8 cellular contexts compared by ENCODE assay signal in genomic region chr5:142095035-142095434, GRCh38. TPM values are rescaled to one million over a fixed set of nuclear protein-coding genes. Genes with fewer than 3 reads are reported as not detected.
A peak's percentile ranks its signal among the peaks of the same experiment; 100 is the strongest.
DNase-seq lines count a peak whose midpoint lies in the region; ATAC-seq and TF ChIP-seq lines count a peak whose summit lies in the region.

No MANE protein-coding gene starts in this region.

- no peaks in the 10 kb centered on the region for H3K4me1 ChIP-seq in osteoblast (ENCODE audit: insufficient read depth, low read length)

- peak overlapping the region; percentile 41 for H2AFZ ChIP-seq in osteoblast (ENCODE audit: low read length)

- no peaks in the 10 kb centered on the region for H3K79me2 ChIP-seq in osteoblast (ENCODE audit: insufficient read depth, low read length)

- TF ChIP-seq CTCF in osteoblast (IDR thresholded peaks at IDR 0.05; ENCODE audit: extremely low read depth, low read depth, low read length) = no peak

- H4K20me1 ChIP-seq in osteoblast (ENCODE audit: insufficient read depth, low read length) = no peaks in the 10 kb centered on the region

- H3K4me3 Mint-ChIP-seq in activated T-helper 2 cell treated with anti-CD3 and anti-CD28 coated beads, Interferon-gamma antibody, Interleukin-2, Interleukin-4, amounts not matched to agents 10 μg/mL and 5 μg/mL and 100 μg/mL, durations not matched to agents 14 hours and 24 hours and 36 hours (ENCODE audit: low read depth) = peak overlapping the region; percentile 14

- H3K27me3 ChIP-seq in osteoblast (ENCODE audit: insufficient read depth, low read length) = no peaks in the 10 kb centered on the region

- peak; percentile 34 for DNase-seq in T-helper 22 cell (ENCODE audit: low read depth)
- no peak for DNase-seq in activated T-helper 2 cell treated with anti-CD3 and anti-CD28 coated beads, Interferon-gamma antibody, Interleukin-2, Interleukin-4, amounts not matched to agents 10 μg/mL and 5 μg/mL and 100 μg/mL, durations not matched to agents 14 hours and 24 hours and 36 hours (ENCODE audit: low spot score)
- no peak for DNase-seq in osteoblast (ENCODE audit: insufficient read length, low spot score, missing footprints)
- DNase-seq in stimulated activated naive CD4-positive, alpha-beta T cell treated with Interleukin-2 at 50 U/mL for 16 hours (lab: John Stamatoyannopoulos, UW) = peak; percentile 68
- no peak for DNase-seq in inferior parietal cortex (ENCODE audit: extremely low spot score)
- DNase-seq in superior temporal gyrus (ENCODE audit: extremely low spot score) = no peak
- no peak for DNase-seq in cerebellar nuclear complex (lab: John Stamatoyannopoulos, UW)

- peak overlapping the region; percentile 88 for H3K27ac Mint-ChIP-seq in activated T-helper 2 cell treated with anti-CD3 and anti-CD28 coated beads, Interferon-gamma antibody, Interleukin-2, Interleukin-4, amounts not matched to agents 10 μg/mL and 5 μg/mL and 100 μg/mL, durations not matched to agents 14 hours and 24 hours and 36 hours

- H3K4me3 ChIP-seq in osteoblast (ENCODE audit: insufficient read depth, low read length) = no peak overlapping the region

- no peaks in the 10 kb centered on the region for H3K36me3 Mint-ChIP-seq in activated T-helper 2 cell treated with anti-CD3 and anti-CD28 coated beads, Interferon-gamma antibody, Interleukin-2, Interleukin-4, amounts not matched to agents 10 μg/mL and 5 μg/mL and 100 μg/mL, durations not matched to agents 14 hours and 24 hours and 36 hours (ENCODE audit: low read depth)

- no peaks in the 10 kb centered on the region for H3K27me3 Mint-ChIP-seq in activated T-helper 2 cell treated with anti-CD3 and anti-CD28 coated beads, Interferon-gamma antibody, Interleukin-2, Interleukin-4, amounts not matched to agents 10 μg/mL and 5 μg/mL and 100 μg/mL, durations not matched to agents 14 hours and 24 hours and 36 hours (ENCODE audit: low read depth)

- H3K9me3 ChIP-seq in osteoblast (ENCODE audit: low read depth, low read length) = no peaks in the 10 kb centered on the region

- H3K36me3 ChIP-seq in osteoblast (ENCODE audit: insufficient read depth, low read length) = no peaks in the 10 kb centered on the region

- H3K4me1 Mint-ChIP-seq in activated T-helper 2 cell treated with anti-CD3 and anti-CD28 coated beads, Interferon-gamma antibody, Interleukin-2, Interleukin-4, amounts not matched to agents 10 μg/mL and 5 μg/mL and 100 μg/mL, durations not matched to agents 14 hours and 24 hours and 36 hours (ENCODE audit: low read depth) = peaks cover 45% of the 10 kb centered on the region

- H3K27ac ChIP-seq in osteoblast (ENCODE audit: low read depth, low read length) = no peak overlapping the region

- intact Hi-C loops in activated T-helper 2 cell treated with anti-CD3 and anti-CD28 coated beads, Interferon-gamma antibody, Interleukin-2, Interleukin-4, amounts not matched to agents 10 μg/mL and 5 μg/mL and 100 μg/mL, durations not matched to agents 14 hours and 24 hours and 36 hours (cut with micrococcal nuclease) = loop anchor here (1.0 to 10.0 kb wide), 5 partner anchors 13 to 260 kb away; no protein-coding TSS in a partner anchor

- ATAC-seq in HG03460 (IDR thresholded peaks at IDR 0.05; ENCODE audit: unreplicated experiment) = no peak

- no peak overlapping the region for H3K4me2 ChIP-seq in osteoblast (ENCODE audit: insufficient read depth, low read length)

- H3K9me3 Mint-ChIP-seq in activated T-helper 2 cell treated with anti-CD3 and anti-CD28 coated beads, Interferon-gamma antibody, Interleukin-2, Interleukin-4, amounts not matched to agents 10 μg/mL and 5 μg/mL and 100 μg/mL, durations not matched to agents 14 hours and 24 hours and 36 hours = no peaks in the 10 kb centered on the region

RNA-seq across cellular contexts. Expression of gene NDFIP1, which starts 13.5 kb away (rescaled TPM):
- total RNA-seq in activated T-helper 2 cell treated with anti-CD3 and anti-CD28 coated beads, Interferon-gamma antibody, Interleukin-2, Interleukin-4, amounts not matched to agents 10 μg/mL and 5 μg/mL and 100 μg/mL, durations not matched to agents 14 hours and 24 hours and 36 hours = 118 and 121 TPM in 2 replicates
- total RNA-seq in osteoblast = 87.5 and 115 TPM in 2 replicates

Comparison
In these comparisons a context has a peak if more than half of its experiments do, and no peak if none do; other contexts are left out.
1. DNase-seq: peak in T-helper 22 cell (single experiment) and stimulated activated naive CD4-positive, alpha-beta T cell treated with Interleukin-2 at 50 U/mL for 16 hours (single experiment); none in activated T-helper 2 cell treated with anti-CD3 and anti-CD28 coated beads, Interferon-gamma antibody, Interleukin-2, Interleukin-4, amounts not matched to agents 10 μg/mL and 5 μg/mL and 100 μg/mL, durations not matched to agents 14 hours and 24 hours and 36 hours (single experiment), osteoblast (single experiment), inferior parietal cortex (single experiment), superior temporal gyrus (single experiment) and cerebellar nuclear complex (0 of 2).